Comparison of ENCODE assay signal across 9 cellular contexts in the genomic region with DNA sequence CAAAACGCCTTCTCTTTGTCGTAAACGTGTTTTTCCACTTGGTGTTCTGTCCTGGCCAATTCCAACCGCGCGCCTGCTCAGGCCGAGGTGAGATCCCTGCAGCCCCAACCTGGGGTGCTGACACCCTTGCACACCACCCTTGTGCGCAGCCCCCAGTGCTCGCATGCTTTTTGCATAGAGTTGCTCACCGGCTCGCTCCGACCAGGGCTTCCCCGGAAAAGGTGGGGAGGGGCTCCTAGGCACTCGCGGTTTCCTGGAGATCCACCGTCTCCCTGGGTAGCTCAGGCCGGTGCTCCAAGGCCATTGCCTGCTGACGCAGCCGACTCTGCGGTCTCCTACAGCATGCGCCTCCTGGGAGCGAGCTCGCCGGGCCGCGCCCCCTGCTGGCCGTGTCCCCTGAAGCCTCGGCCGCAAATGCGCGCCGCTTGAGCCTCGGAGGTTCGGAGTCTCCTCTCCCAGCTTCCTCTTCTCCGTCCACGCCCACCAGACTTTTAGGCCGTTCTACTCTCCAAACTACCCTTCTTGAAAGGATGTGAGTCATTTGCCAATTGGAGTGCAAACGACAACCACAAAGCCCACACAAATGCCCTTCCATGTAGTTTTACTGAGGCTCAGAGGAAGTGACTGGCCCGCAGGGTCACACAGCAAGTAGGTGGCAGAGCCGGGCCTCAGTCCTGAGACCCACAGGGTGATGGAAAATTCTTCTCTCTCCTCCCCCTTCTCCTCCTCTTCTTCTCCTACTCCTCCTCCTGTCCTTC. TPM values are rescaled to one million over a fixed set of nuclear protein-coding genes. Genes with fewer than 3 reads are reported as not detected.
DNase-seq lines count a peak whose midpoint lies in the region; ATAC-seq, FAIRE-seq and TF ChIP-seq lines count a peak whose summit lies in the region.
"Had no signal": no experiment of that assay in that cellular context is flagged by ENCODE, and none has a peak within 500 bp of the region (broad histone marks: within the 10 kb centered on the region; RNA-seq: fewer than 3 reads in every experiment).

No MANE protein-coding gene starts in this region.

- POLR2A ChIA-PET in activated B cell treated with CpG ODN at 0.5 μM for 24 hours (lab: Charles Lee) = interaction anchor here (0.6 to 1.0 kb wide), 3 partner anchors 42 to 661 kb away, joined by 5 to 6 read pairs (median 5); a partner anchor contains a TSS

- intact Hi-C loops in activated B cell treated with CpG ODN at 0.5 μM for 24 hours (cut with micrococcal nuclease) = loop anchor here (1.0 to 2.0 kb wide), 3 partner anchors 43 to 122 kb away; a partner anchor contains a TSS

- peak overlapping the region; percentile 61 for H2AFZ ChIP-seq in ACC112 (ENCODE audit: low read length, unreplicated experiment)

- peak overlapping the region; percentile 80 for H3K4me3 Mint-ChIP-seq in activated B cell treated with CpG ODN at 0.5 μM for 24 hours

- peak overlapping the region; percentile 76 for H3K4me3 ChIP-seq in ACC112 (ENCODE audit: low read depth, low read length)

- H3K36me3 ChIP-seq in ACC112 (ENCODE audit: insufficient read depth, low read length) = no peaks in the 10 kb centered on the region

- H3K9me3 Mint-ChIP-seq in activated B cell treated with CpG ODN at 0.5 μM for 24 hours = no peaks in the 10 kb centered on the region

- no peaks in the 10 kb centered on the region for H3K79me2 ChIP-seq in ACC112 (ENCODE audit: control insufficient read depth, insufficient read depth, low read length, unreplicated experiment)

- ATAC-seq in GM18517 (IDR thresholded peaks at IDR 0.05; ENCODE audit: unreplicated experiment) = peak; percentile 85
- peak; percentile 73 for ATAC-seq in HG03060 (IDR thresholded peaks at IDR 0.05; ENCODE audit: low read depth, unreplicated experiment)
- peak; percentile 95 for ATAC-seq in activated B cell treated with CpG ODN at 0.5 μM for 24 hours (ENCODE audit: low read depth)

- DNase-seq in NCI-H2227 (lab: John Stamatoyannopoulos, UW; ENCODE audit: unreplicated experiment) = peak; percentile 84
- peak; percentile 87 for DNase-seq in activated B cell treated with CpG ODN at 0.5 μM for 24 hours
- DNase-seq in central memory CD4-positive, alpha-beta T cell = peak; percentile 79
- DNase-seq in stimulated activated CD4-positive, alpha-beta T cell treated with anti-CD3 and anti-CD28 coated beads, Interleukin-12 subunit alpha, Interleukin-12 subunit beta, amount 100 ng/mL, for 24 hours (ENCODE audit: low read depth in 2 of 2) = peak; percentile 85 to 94

- peaks cover 15% of the 10 kb centered on the region for H3K4me1 Mint-ChIP-seq in activated B cell treated with CpG ODN at 0.5 μM for 24 hours

- CTCF ChIA-PET in activated B cell treated with CpG ODN at 0.5 μM for 24 hours (lab: Charles Lee) = interaction anchor here (1.0 to 3.5 kb wide), 10 partner anchors 11 to 467 kb away, joined by 3 to 17 read pairs (median 4); a partner anchor contains a TSS

- H3K27me3 Mint-ChIP-seq in activated B cell treated with CpG ODN at 0.5 μM for 24 hours = no peaks in the 10 kb centered on the region

- H3K27ac Mint-ChIP-seq in activated B cell treated with CpG ODN at 0.5 μM for 24 hours = peak overlapping the region; percentile 76

- TF ChIP-seq CTCF in activated B cell treated with CpG ODN at 0.5 μM for 24 hours (IDR thresholded peaks at IDR 0.05) = peak; percentile 51

- H3K27ac ChIP-seq in ACC112 (ENCODE audit: low read depth, low read length) = peak overlapping the region; percentile 66

- no peaks in the 10 kb centered on the region for H3K36me3 Mint-ChIP-seq in activated B cell treated with CpG ODN at 0.5 μM for 24 hours (ENCODE audit: low read depth)

- FAIRE-seq in islet of Langerhans (lab: Jason Lieb, UNC) = peak; percentile 53

- peaks cover 20% of the 10 kb centered on the region for H3K4me1 ChIP-seq in ACC112 (ENCODE audit: control insufficient read depth, insufficient read depth, low read length, unreplicated experiment)

- no peaks in the 10 kb centered on the region for H3K27me3 ChIP-seq in ACC112 (ENCODE audit: insufficient read depth, low read length)

RNA-seq across cellular contexts. Expression of a gene that starts 7.2 kb away (rescaled TPM):
- total RNA-seq in activated B cell treated with CpG ODN at 0.5 μM for 24 hours = 13.0 and 13.2 TPM in 2 replicates

RNA-seq across cellular contexts. Expression of a gene that starts 28.9 kb away (rescaled TPM):
- not detected in 2 replicates for total RNA-seq in activated B cell treated with CpG ODN at 0.5 μM for 24 hours
- total RNA-seq: T-helper 1 cell treated with Interleukin-12 subunit alpha and Interleukin-12 subunit beta and Interleukin-4 antibody, amounts not matched to agents 30 ng/mL and 1 ng/mL, for 36 hours had no signal

RNA-seq across cellular contexts. Expression of a gene that starts 42.3 kb away (rescaled TPM):
- 53.7 and 54.1 TPM in 2 replicates for total RNA-seq in activated B cell treated with CpG ODN at 0.5 μM for 24 hours

RNA-seq across cellular contexts. Expression of a gene that starts 45.6 kb away (rescaled TPM):
- not detected in 2 replicates for total RNA-seq in activated B cell treated with CpG ODN at 0.5 μM for 24 hours
- total RNA-seq: T-helper 1 cell treated with Interleukin-12 subunit alpha and Interleukin-12 subunit beta and Interleukin-4 antibody, amounts not matched to agents 30 ng/mL and 1 ng/mL, for 36 hours had no signal

RNA-seq across cellular contexts. Expression of a gene that starts 52.2 kb away (rescaled TPM):
- total RNA-seq in activated B cell treated with CpG ODN at 0.5 μM for 24 hours = 0.15 TPM in 1 of 2 replicates, not detected in the other

Comparison
In these comparisons a context has a peak if more than half of its experiments do, and no peak if none do; other contexts are left out.
1. Peak in every context shown above with its lines: DNase-seq, ATAC-seq, H3K4me3 ChIP-seq and H3K27ac ChIP-seq.